34 cellular contexts compared by ENCODE assay signal in the genomic region with DNA sequence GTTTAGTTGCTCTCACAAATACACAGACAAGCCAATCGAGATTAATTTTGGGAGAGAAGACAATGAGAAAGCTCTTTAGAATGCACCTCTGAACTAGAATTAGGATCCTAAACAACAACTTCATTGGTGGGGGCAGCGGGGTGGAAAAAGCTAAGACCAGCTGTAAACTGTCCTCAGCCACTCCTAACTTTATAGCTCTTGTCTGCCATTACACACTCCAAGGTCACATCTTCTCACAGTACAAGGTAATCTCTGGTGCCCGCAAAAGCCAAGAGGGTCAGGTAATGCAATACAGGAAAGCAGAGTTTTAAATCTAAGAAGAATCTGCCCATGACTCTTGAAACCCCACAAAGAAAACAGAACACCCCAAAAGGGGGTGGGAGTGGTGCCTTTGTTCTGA. TPM values are rescaled to one million over a fixed set of nuclear protein-coding genes. Genes with fewer than 3 reads are reported as not detected.
DNase-seq lines count a peak whose midpoint lies in the region; ATAC-seq, FAIRE-seq and TF ChIP-seq lines count a peak whose summit lies in the region.
"Had no signal": no experiment of that assay in that cellular context is flagged by ENCODE, and none has a peak within 500 bp of the region (broad histone marks: within the 10 kb centered on the region; RNA-seq: fewer than 3 reads in every experiment).

No MANE protein-coding gene starts in this region.

- H3K4me3 Mint-ChIP-seq in MCF 10A (ENCODE audit: unreplicated experiment), result no peak overlapping the region
- H3K4me3 Mint-ChIP-seq: CD14-positive monocyte; CD8-positive, alpha-beta memory T cell had no signal

- H3K27me3 Mint-ChIP-seq in MCF 10A (ENCODE audit: insufficient read depth, unreplicated experiment), result no peaks in the 10 kb centered on the region

- H3K4me1 Mint-ChIP-seq in MCF 10A (ENCODE audit: insufficient read depth, unreplicated experiment), result no peaks in the 10 kb centered on the region

- H3K9me3 Mint-ChIP-seq in MCF 10A (ENCODE audit: unreplicated experiment), result no peaks in the 10 kb centered on the region

- H3K79me2 ChIP-seq in mammary epithelial cell (ENCODE audit: insufficient read depth, low read length) (no peaks in the 10 kb centered on the region), K562 (ENCODE audit: control insufficient read depth, insufficient read depth, low read length) (no peaks in the 10 kb centered on the region)

- H3K4me2 ChIP-seq in mammary epithelial cell (ENCODE audit: insufficient read depth, low read depth, low read length), result no peak overlapping the region
- no peak overlapping the region for H3K4me2 ChIP-seq in K562 (ENCODE audit: insufficient read depth, low read length)
- H3K4me2 ChIP-seq: PC-9 had no signal

- no peak for TF ChIP-seq POLR2A in K562 (conservative IDR thresholded peaks at IDR 0.05)

- H2AFZ ChIP-seq in mammary epithelial cell (ENCODE audit: low read depth, low read length), result no peak overlapping the region
- H2AFZ ChIP-seq in K562 (ENCODE audit: low read depth, low read length), result peak overlapping the region; percentile 15; the same call in 1 of the 2 replicates
- H2AFZ ChIP-seq: GM23248, PC-9 had no signal

- dilution Hi-C loops in mammary epithelial cell (cut with HindIII; ENCODE audit: low sequenced_read_pairs), result no loop called here

- H4K20me1 ChIP-seq in mammary epithelial cell (ENCODE audit: insufficient read depth, low read length), result no peaks in the 10 kb centered on the region
- no peaks in the 10 kb centered on the region for H4K20me1 ChIP-seq in K562 (replicated peaks; ENCODE audit: control insufficient read depth, insufficient read depth, low read length)

- no peaks in the 10 kb centered on the region for H3K36me3 ChIP-seq in mammary epithelial cell (ENCODE audit: insufficient read depth, low read length)
- H3K36me3 ChIP-seq in K562 (ENCODE audit: control insufficient read depth, insufficient read depth, low read length), result no peaks in the 10 kb centered on the region
- H3K36me3 ChIP-seq in subcutaneous abdominal adipose tissue (ENCODE audit: control insufficient read depth in 5 of 5, insufficient read depth in 5 of 5, low read length in 5 of 5), result peaks cover 0 to under 1% (median 0%) of the 10 kb centered on the region in 5 donors
- H3K36me3 ChIP-seq: BE2C, MG63 had no signal

- in situ Hi-C loops in mammary epithelial cell (cut with MboI; ENCODE audit: low sequenced_read_pairs in 2 of 2) (no loop called here), K562 (cut with MboI) (no loop called here)

- TF ChIP-seq CTCF in MCF 10A (IDR thresholded peaks at IDR 0.05; ENCODE audit: unreplicated experiment) (no peak), mammary epithelial cell (conservative IDR thresholded peaks at IDR 0.05 in 1 of 2, IDR thresholded peaks at IDR 0.05 in 1 of 2; ENCODE audit: extremely low read depth in 1 of 2, insufficient read depth in 1 of 2, low read depth in 1 of 2, low read length in 2 of 2) (no peak), K562 (IDR thresholded peaks at IDR 0.05 in 2 of 3, conservative IDR thresholded peaks at IDR 0.05 in 1 of 3; ENCODE audit: insufficient read depth in 2 of 3, low read depth in 1 of 3, low read length in 3 of 3) (no peak)

- TF ChIP-seq EP300 in K562 (IDR thresholded peaks at IDR 0.05; ENCODE audit: low read length), result no peak

- H3K9ac ChIP-seq in mammary epithelial cell (ENCODE audit: insufficient read depth, low read length), result no peak overlapping the region
- H3K9ac ChIP-seq in K562 (ENCODE audit: insufficient read depth in 1 of 2, low read depth in 2 of 2, low read length in 2 of 2), result no peak overlapping the region
- H3K9ac ChIP-seq in subcutaneous abdominal adipose tissue (ENCODE audit: low read length in 5 of 5), result no peak overlapping the region
- H3K9ac ChIP-seq: GM23248 had no signal

- no peak for DNase-seq in MCF 10A (ENCODE audit: unreplicated experiment)
- DNase-seq in mammary epithelial cell, result no peak
- DNase-seq in K562 (ENCODE audit: extremely low read depth in 1 of 4, low spot score in 3 of 4), result no peak
- peak; percentile 42 for DNase-seq in left kidney (ENCODE audit: low read depth, low spot score)
- no peak for DNase-seq in NCI-H2081 treated with DMSO at 0.1 percent for 48 hours (lab: John Stamatoyannopoulos, UW)
- DNase-seq: 8988T; ACHN; BE2C; CD8-positive, alpha-beta memory T cell; DMS 273 treated with DMSO at 0.1 percent for 48 hours; DMS79; EL; GDM1; GM23248; H7; KBM-7; MG63; NCI-H1105 treated with DMSO at 0.1 percent for 48 hours; NCI-H146; NCI-H1930; NCI-H446; NCI-H524 treated with DMSO at 0.1 percent for 48 hours; NCI-H774; NK-92 treated with Interleukin-12 subunit alpha and Interleukin-12 subunit beta, amount 100 ng/mL, for 24 hours; PC-9; SHP77 had no signal

- no TSS peak for BruUV-seq in MCF 10A (replicated peaks; lab: Mats Ljungman, UMichigan)
- BruUV-seq in mammary epithelial cell (replicated peaks; lab: Mats Ljungman, UMichigan), result no TSS peak
- BruUV-seq in K562 (replicated peaks; lab: Mats Ljungman, UMichigan), result no TSS peak

- ATAC-seq in K562, result no peak
- ATAC-seq in HG03520 (IDR thresholded peaks at IDR 0.05; ENCODE audit: unreplicated experiment), result no peak
- ATAC-seq: GM12878, HepG2 had no signal

- H3K4me3 ChIP-seq in mammary epithelial cell (replicated peaks in 1 of 3; ENCODE audit: insufficient read depth in 1 of 3, low read depth in 2 of 3, low read length in 3 of 3), result no peak overlapping the region
- no peak overlapping the region for H3K4me3 ChIP-seq in K562
- H3K4me3 ChIP-seq in subcutaneous abdominal adipose tissue (ENCODE audit: low read depth in 1 of 5, low read length in 5 of 5), result no peak overlapping the region
- H3K4me3 ChIP-seq: GM12878, GM23248, MG63, PC-9 had no signal

- POLR2A ChIA-PET in MCF 10A (lab: Yijun Ruan, JAX), result interaction anchor here (0.6 to 2.9 kb wide), 7 partner anchors 9 to 194 kb away, joined by 3 to 11 read pairs (median 4); no protein-coding TSS in a partner anchor
- POLR2A ChIA-PET in K562 (lab: Yijun Ruan, JAX), result interaction anchor here (0.8 to 1.2 kb wide), 3 partner anchors 17 to 118 kb away, joined by 3 to 4 read pairs (median 3); no protein-coding TSS in a partner anchor

- H3K27ac ChIP-seq in mammary epithelial cell (ENCODE audit: insufficient read depth, low read depth, low read length), result no peak overlapping the region
- no peak overlapping the region for H3K27ac ChIP-seq in K562 (ENCODE audit: extremely low read depth, low read depth, low read length)
- H3K27ac ChIP-seq in subcutaneous abdominal adipose tissue (ENCODE audit: low read depth, low read length), result peak overlapping the region; percentile 45
- H3K27ac ChIP-seq: GM23248, PC-9 had no signal

- WGBS in mammary epithelial cell (ENCODE audit: low coverage, missing lambda C conversion rate), result 93% methylated on average over 3 of the region's 3 CpGs
- 7% methylated on average over 3 of the region's 3 CpGs for WGBS in K562 (ENCODE audit: insufficient coverage, low coverage, missing lambda C conversion rate)

- H3K4me1 ChIP-seq in mammary epithelial cell (ENCODE audit: insufficient read depth, low read length), result no peaks in the 10 kb centered on the region
- H3K4me1 ChIP-seq in K562 (replicated peaks in 1 of 2; ENCODE audit: control insufficient read depth in 2 of 2, insufficient read depth in 2 of 2, low read length in 2 of 2), result no peaks in the 10 kb centered on the region
- H3K4me1 ChIP-seq in subcutaneous abdominal adipose tissue (ENCODE audit: control insufficient read depth in 5 of 5, insufficient read depth in 5 of 5, low read length in 5 of 5), result peaks cover 8 to 23% (median 19%) of the 10 kb centered on the region in 5 donors
- H3K4me1 ChIP-seq: BE2C had no signal

- intact Hi-C loops in MCF 10A (cut with micrococcal nuclease), result no loop called here
- intact Hi-C loops in mammary epithelial cell (cut with micrococcal nuclease), result no loop called here
- intact Hi-C loops in K562 (cut with micrococcal nuclease), result no loop called here

- H3K9me1 ChIP-seq in K562 (ENCODE audit: control insufficient read depth, insufficient read depth, low read length), result no peaks in the 10 kb centered on the region

- no peak for TF ChIP-seq RAD21 in K562 (CRISPR knock-in tag; conservative IDR thresholded peaks at IDR 0.05 in 1 of 2, IDR thresholded peaks at IDR 0.05 in 1 of 2)

- FAIRE-seq in K562 (lab: Jason Lieb, UNC), result no peak
- FAIRE-seq: GM12878, HepG2 had no signal

- peaks cover 7% of the 10 kb centered on the region for H3K36me3 Mint-ChIP-seq in MCF 10A (ENCODE audit: insufficient read depth, unreplicated experiment)

- H3K27ac Mint-ChIP-seq in MCF 10A (ENCODE audit: low read depth, unreplicated experiment), result peak overlapping the region; percentile 65
- H3K27ac Mint-ChIP-seq: CD14-positive monocyte; CD8-positive, alpha-beta memory T cell had no signal

- H3K9me3 ChIP-seq in mammary epithelial cell (replicated peaks; ENCODE audit: insufficient read depth, low read length), result peaks cover 7% of the 10 kb centered on the region
- no peaks in the 10 kb centered on the region for H3K9me3 ChIP-seq in K562 (replicated peaks; ENCODE audit: control insufficient read depth, insufficient read depth, low read depth, low read length)
- H3K9me3 ChIP-seq in subcutaneous abdominal adipose tissue (ENCODE audit: control insufficient read depth in 5 of 5, low read length in 5 of 5), result peaks cover 0 to 7% (median 3%) of the 10 kb centered on the region in 5 donors

- CTCF ChIA-PET in MCF 10A (lab: Yijun Ruan, JAX) (interaction anchor here (1.4 to 1.8 kb wide), 3 partner anchors 13 to 96 kb away, joined by 3 to 5 read pairs (median 4); no protein-coding TSS in a partner anchor), mammary epithelial cell (lab: Charles Lee; ENCODE audit: low non-redundant PET) (no interaction called here), K562 (lab: Yijun Ruan, JAX; ENCODE audit: low intra/inter-chr PET ratio) (no interaction called here)

- H3K27me3 ChIP-seq in mammary epithelial cell (ENCODE audit: insufficient read depth, low read length), result no peaks in the 10 kb centered on the region
- no peaks in the 10 kb centered on the region for H3K27me3 ChIP-seq in K562 (ENCODE audit: control insufficient read depth in 2 of 2, insufficient read depth in 2 of 2, low read length in 2 of 2)
- no peaks in the 10 kb centered on the region for H3K27me3 ChIP-seq in subcutaneous abdominal adipose tissue (ENCODE audit: control insufficient read depth in 5 of 5, insufficient read depth in 4 of 5, low read length in 5 of 5)
- H3K27me3 ChIP-seq: BE2C, MG63 had no signal

RNA-seq across cellular contexts. Expression of a gene that starts 17.8 kb away (rescaled TPM):
- total RNA-seq in MCF 10A (2022), result not detected in 2 replicates
- total RNA-seq in mammary epithelial cell, result not detected
- polyA plus RNA-seq in mammary epithelial cell, result not detected
- not detected for polyA minus RNA-seq in mammary epithelial cell
- not detected in 2 replicates for total RNA-seq in K562 (2011; cell fraction: chromatin; rRNA removed; ENCODE audit: low replicate concordance)
- not detected in 2 replicates for total RNA-seq in K562 (2011; cell fraction: nucleolus; rRNA removed)
- total RNA-seq in K562 (2011; cell fraction: nucleoplasm; rRNA removed), result not detected in 2 replicates
- total RNA-seq in K562 (2014; rRNA removed), result not detected in 2 replicates
- total RNA-seq in K562 (2014; rRNA removed; fragmentation: Illumina TruSeq; extraction: Trizol), result not detected in 2 replicates
- not detected in 2 replicates for total RNA-seq in K562 (2015; rRNA removed; fragmentation: Illumina TruSeq; extraction: Trizol)
- not detected in 2 replicates for total RNA-seq in K562 (2021)
- polyA plus RNA-seq in K562 (2011; rRNA removed), result not detected in 2 replicates
- not detected in 2 replicates for polyA plus RNA-seq in K562 (2011; cell fraction: cytosol; rRNA removed)
- not detected in 2 replicates for polyA plus RNA-seq in K562 (2011; cell fraction: nucleus; rRNA removed)
- not detected in 2 replicates for polyA plus RNA-seq in K562 (2012)
- polyA plus RNA-seq in K562 (2014; fragmentation: Illumina TruSeq; extraction: Trizol), result not detected in 2 replicates
- not detected for polyA plus RNA-seq in K562 (2014; fragmentation: Nextera tagmentation; extraction: Ambion mirVana)
- polyA plus RNA-seq in K562 (2014; rRNA removed), result 0.03 TPM in 1 of 2 replicates, not detected in the other
- polyA minus RNA-seq in K562 (2011; rRNA and poly(A)+ RNA removed), result not detected in 2 replicates
- not detected in 2 replicates for polyA minus RNA-seq in K562 (2011; cell fraction: cytosol; rRNA and poly(A)+ RNA removed)
- polyA minus RNA-seq in K562 (2011; cell fraction: nucleus; rRNA and poly(A)+ RNA removed), result not detected in 2 replicates
- total RNA-seq: CD8-positive, alpha-beta memory T cell; GM23248; H7; HepG2; HT1080; LHCN-M2; PC-9; RPMI7951 had no signal
- polyA plus RNA-seq: CD14-positive monocyte; CD8-positive, alpha-beta memory T cell; GM23248; HepG2 had no signal

RNA-seq across cellular contexts. Expression of a gene that starts 27.9 kb away (rescaled TPM):
- total RNA-seq in MCF 10A (2022) (57.9 and 58.4 TPM in 2 replicates), mammary epithelial cell (100 to 1,000 TPM in 1 of 2 donors, 10 to 100 TPM in 1; 54.7 to 137 TPM), K562 (2014; rRNA removed) (13.4 and 14.7 TPM in 2 replicates), K562 (2014; rRNA removed; fragmentation: Illumina TruSeq; extraction: Trizol) (26.7 and 31.3 TPM in 2 replicates), K562 (2015; rRNA removed; fragmentation: Illumina TruSeq; extraction: Trizol) (33.4 and 38.9 TPM in 2 replicates), K562 (2021) (16.8 and 17.7 TPM in 2 replicates)
- polyA plus RNA-seq in mammary epithelial cell (30.0 TPM), K562 (2011; rRNA removed) (33.0 and 52.5 TPM in 2 replicates), K562 (2014; fragmentation: Illumina TruSeq; extraction: Trizol) (22.4 and 26.7 TPM in 2 replicates), K562 (2014; fragmentation: Nextera tagmentation; extraction: Ambion mirVana) (10 to 100 TPM; 41.5 to 47.0 TPM), K562 (2014; rRNA removed) (19.3 and 21.2 TPM in 2 replicates)
- polyA minus RNA-seq in mammary epithelial cell, result 17.6 TPM
- total RNA-seq in K562 (2011; cell fraction: chromatin; rRNA removed; ENCODE audit: low replicate concordance), result 20.6 and 45.2 TPM in 2 replicates
- 21.5 and 26.5 TPM in 2 replicates for total RNA-seq in K562 (2011; cell fraction: nucleolus; rRNA removed)
- total RNA-seq in K562 (2011; cell fraction: nucleoplasm; rRNA removed), result 30.9 and 31.5 TPM in 2 replicates
- 4.8 and 21.0 TPM in 2 replicates for polyA plus RNA-seq in K562 (2011; cell fraction: cytosol; rRNA removed)
- polyA plus RNA-seq in K562 (2011; cell fraction: nucleus; rRNA removed), result 24.7 and 52.5 TPM in 2 replicates
- 22.6 and 25.6 TPM in 2 replicates for polyA plus RNA-seq in K562 (2012)
- 16.9 and 42.2 TPM in 2 replicates for polyA minus RNA-seq in K562 (2011; rRNA and poly(A)+ RNA removed)
- 8.5 and 22.1 TPM in 2 replicates for polyA minus RNA-seq in K562 (2011; cell fraction: cytosol; rRNA and poly(A)+ RNA removed)
- 11.8 and 45.1 TPM in 2 replicates for polyA minus RNA-seq in K562 (2011; cell fraction: nucleus; rRNA and poly(A)+ RNA removed)
